11 cellular contexts compared by ENCODE assay signal in genomic region chr2:202269585-202269984, GRCh38. TPM values are rescaled to one million over a fixed set of nuclear protein-coding genes. Genes with fewer than 3 reads are reported as not detected.
DNase-seq lines count a peak whose midpoint lies in the region; ATAC-seq and TF ChIP-seq lines count a peak whose summit lies in the region.
"Had no signal": no experiment of that assay in that cellular context is flagged by ENCODE, and none has a peak within 500 bp of the region (broad histone marks: within the 10 kb centered on the region; RNA-seq: fewer than 3 reads in every experiment).

No MANE protein-coding gene starts in this region.

- peaks cover 85% of the 10 kb centered on the region for H3K79me2 ChIP-seq in ACC112 (ENCODE audit: control insufficient read depth, insufficient read depth, low read length, unreplicated experiment)

- ATAC-seq in HG03095 (IDR thresholded peaks at IDR 0.05; ENCODE audit: unreplicated experiment): no peak
- no peak for ATAC-seq in HG03280 (IDR thresholded peaks at IDR 0.05; ENCODE audit: unreplicated experiment)

- H3K27ac ChIP-seq in ACC112 (ENCODE audit: low read depth, low read length): no peak overlapping the region
- peak overlapping the region; percentile 9 for H3K27ac ChIP-seq in colonic mucosa

- H3K4me3 ChIP-seq in ACC112 (ENCODE audit: low read depth, low read length): peak overlapping the region; percentile 24
- peak overlapping the region; percentile 99 for H3K4me3 ChIP-seq in GM12864 (ENCODE audit: low read depth, low read length)
- H3K4me3 ChIP-seq in colonic mucosa: no peak overlapping the region
- H3K4me3 ChIP-seq in BE2C (ENCODE audit: low read depth, low read length): no peak overlapping the region; the same call in 1 of the 2 replicates

- no peak for DNase-seq in GM12864 (ENCODE audit: low read depth)
- DNase-seq in SIG-M5 treated with dmso at 0.1 percent for 504 hours (lab: John Stamatoyannopoulos, UW; ENCODE audit: unreplicated experiment): peak; percentile 69
- DNase-seq in colonic mucosa: no peak
- no peak for DNase-seq in BE2C
- no peak for DNase-seq in pons (ENCODE audit: low spot score)
- DNase-seq: caudate nucleus; NCI-H1694 treated with DMSO at 0.1 percent for 48 hours; stimulated activated naive CD4-positive, alpha-beta T cell had no signal

- H3K27me3 ChIP-seq in ACC112 (ENCODE audit: insufficient read depth, low read length) (no peaks in the 10 kb centered on the region), colonic mucosa (no peaks in the 10 kb centered on the region), BE2C (no peaks in the 10 kb centered on the region)

- intact Hi-C loops in colonic mucosa (cut with DNase I): no loop called here

- H2AFZ ChIP-seq in ACC112 (ENCODE audit: low read length, unreplicated experiment): no peak overlapping the region

- H3K36me3 ChIP-seq in ACC112 (ENCODE audit: insufficient read depth, low read length): no peaks in the 10 kb centered on the region
- H3K36me3 ChIP-seq in colonic mucosa: no peaks in the 10 kb centered on the region
- peaks cover 15% of the 10 kb centered on the region for H3K36me3 ChIP-seq in BE2C

- TF ChIP-seq CTCF in GM12864 (IDR thresholded peaks at IDR 0.05; ENCODE audit: low read depth, low read length, missing control alignments) (no peak), colonic mucosa (IDR thresholded peaks at IDR 0.05) (no peak), BE2C (IDR thresholded peaks at IDR 0.05; ENCODE audit: low read depth, low read length) (no peak)

- H3K9me3 ChIP-seq in colonic mucosa (no peaks in the 10 kb centered on the region), BE2C (no peaks in the 10 kb centered on the region)

- H3K9ac ChIP-seq in colonic mucosa (ENCODE audit: low read depth in 2 of 2, low read length in 2 of 2): no peak overlapping the region

- peaks cover 25% of the 10 kb centered on the region for H3K4me1 ChIP-seq in ACC112 (ENCODE audit: control insufficient read depth, insufficient read depth, low read length, unreplicated experiment)
- no peaks in the 10 kb centered on the region for H3K4me1 ChIP-seq in colonic mucosa
- no peaks in the 10 kb centered on the region; the same call in none of the 2 replicates for H3K4me1 ChIP-seq in BE2C

RNA-seq across cellular contexts. Expression of gene NOP58, which starts 4.0 kb away (rescaled TPM):
- total RNA-seq in colonic mucosa: 10 to 100 TPM; 34.3 to 62.7 TPM
- polyA plus RNA-seq in BE2C (2012; ENCODE audit: insufficient read depth, insufficient read length, low read depth): 96.4 TPM

RNA-seq across cellular contexts. Expression of gene SUMO1, which starts 31.2 kb away (rescaled TPM):
- total RNA-seq in colonic mucosa: 10 to 100 TPM; 88.0 to 99.9 TPM
- 156 TPM for polyA plus RNA-seq in BE2C (2012; ENCODE audit: insufficient read depth, insufficient read length, low read depth)

Comparison
In these comparisons a context has a peak if more than half of its experiments do, and no peak if none do; other contexts are left out.
1. H3K4me3 ChIP-seq: peak in ACC112 (single experiment) and GM12864 (single experiment); none in colonic mucosa (single experiment) and BE2C (single experiment).